Comparison of ENCODE assay signal across 10 cellular contexts in genomic region chr12:49832836-49833421, GRCh38. TPM values are rescaled to one million over a fixed set of nuclear protein-coding genes. Genes with fewer than 3 reads are reported as not detected.
DNase-seq lines count a peak whose midpoint lies in the region; ATAC-seq and TF ChIP-seq lines count a peak whose summit lies in the region.
"Had no signal": no experiment of that assay in that cellular context is flagged by ENCODE, and none has a peak within 500 bp of the region (broad histone marks: within the 10 kb centered on the region; RNA-seq: fewer than 3 reads in every experiment).

No MANE protein-coding gene starts in this region.

- H3K4me1 Mint-ChIP-seq in chondrocyte (ENCODE audit: low read depth), result peaks cover 22% of the 10 kb centered on the region
- H3K4me1 Mint-ChIP-seq in osteocyte (ENCODE audit: unreplicated experiment), result peaks cover 20% of the 10 kb centered on the region

- DNase-seq in GM03348 (ENCODE audit: low spot score), result peak; percentile 61
- peak; percentile 13 for DNase-seq in NCI-H69 (lab: John Stamatoyannopoulos, UW)
- no peak for DNase-seq in chondrocyte (ENCODE audit: low spot score)
- no peak for DNase-seq in osteocyte (ENCODE audit: extremely low spot score, unreplicated experiment)
- DNase-seq in right cardiac atrium, result no peak
- no peak for DNase-seq in SIG-M5 (lab: John Stamatoyannopoulos, UW)
- DNase-seq: activated CD4-positive, alpha-beta T cell treated with anti-CD3 and anti-CD28 coated beads, Interleukin-2, amount 50 U/mL, for 4 hours; T-helper 17 cell had no signal

- H3K27ac ChIP-seq in right cardiac atrium (ENCODE audit: low read length), result no peak overlapping the region

- TF ChIP-seq CTCF in chondrocyte (IDR thresholded peaks at IDR 0.05), result no peak
- no peak for TF ChIP-seq CTCF in osteocyte (IDR thresholded peaks at IDR 0.05)

- no peaks in the 10 kb centered on the region for H3K4me1 ChIP-seq in right cardiac atrium (ENCODE audit: control insufficient read depth, insufficient read depth, low read length)

- peak overlapping the region; percentile 94 for H3K27ac Mint-ChIP-seq in chondrocyte (ENCODE audit: unreplicated experiment)
- peak overlapping the region; percentile 39 for H3K27ac Mint-ChIP-seq in osteocyte (ENCODE audit: unreplicated experiment)
- H3K27ac Mint-ChIP-seq: T-helper 17 cell had no signal

- H3K27me3 Mint-ChIP-seq in chondrocyte (ENCODE audit: low read depth), result no peaks in the 10 kb centered on the region
- no peaks in the 10 kb centered on the region for H3K27me3 Mint-ChIP-seq in osteocyte (ENCODE audit: unreplicated experiment)
- H3K27me3 Mint-ChIP-seq: T-helper 17 cell had no signal

- no peak for ATAC-seq in HG02884 (IDR thresholded peaks at IDR 0.05; ENCODE audit: unreplicated experiment)
- ATAC-seq in right cardiac atrium, result no peak
- ATAC-seq: T-helper 17 cell had no signal

- intact Hi-C loops in right cardiac atrium (cut with DNase I), result loop anchor here in 1 of 4 donors (5.0 kb wide), 1 partner anchor 56 kb away; no protein-coding TSS in a partner anchor

- no peak overlapping the region for H3K4me3 ChIP-seq in right cardiac atrium (ENCODE audit: low read length)
- H3K4me3 ChIP-seq: lung had no signal

- no peak overlapping the region for H3K4me3 Mint-ChIP-seq in chondrocyte (ENCODE audit: unreplicated experiment)
- H3K4me3 Mint-ChIP-seq in osteocyte (ENCODE audit: unreplicated experiment), result no peak overlapping the region
- H3K4me3 Mint-ChIP-seq: T-helper 17 cell had no signal

- H3K27me3 ChIP-seq in right cardiac atrium (ENCODE audit: control insufficient read depth, insufficient read depth), result no peaks in the 10 kb centered on the region

- 70% methylated on average over 5 of the region's 5 CpGs for WGBS in right cardiac atrium

- no peaks in the 10 kb centered on the region for H3K9me3 ChIP-seq in right cardiac atrium (ENCODE audit: control insufficient read depth, low read length)

- H3K9me3 Mint-ChIP-seq in chondrocyte (ENCODE audit: low read depth), result no peaks in the 10 kb centered on the region
- H3K9me3 Mint-ChIP-seq in osteocyte (ENCODE audit: unreplicated experiment), result no peaks in the 10 kb centered on the region

- no peaks in the 10 kb centered on the region for H3K36me3 Mint-ChIP-seq in chondrocyte (ENCODE audit: low read depth)
- H3K36me3 Mint-ChIP-seq in osteocyte (ENCODE audit: unreplicated experiment), result peaks cover 3% of the 10 kb centered on the region

RNA-seq across cellular contexts. Expression of gene NCKAP5L, which starts 4.7 kb away (rescaled TPM):
- total RNA-seq in chondrocyte (36.3 to 47.6 TPM (median 46.0 TPM) in 3 replicates), osteocyte (39.1 and 42.4 TPM in 2 replicates), right cardiac atrium (10 to 100 TPM; 20.3 to 23.2 (median 21.1) TPM)
- 18.1 TPM for polyA plus RNA-seq in right cardiac atrium

RNA-seq across cellular contexts. Expression of gene BCDIN3D, which starts 10.0 kb away (rescaled TPM):
- total RNA-seq in chondrocyte, result 3.1 to 3.3 TPM (median 3.3 TPM) in 3 replicates
- 4.2 and 5.3 TPM in 2 replicates for total RNA-seq in osteocyte
- 1 to 10 TPM; 2.9 to 3.6 (median 3.2) TPM for total RNA-seq in right cardiac atrium
- 2.2 TPM for polyA plus RNA-seq in right cardiac atrium

Comparison
In these comparisons a context has a peak if more than half of its experiments do, and no peak if none do; other contexts are left out.
1. DNase-seq: peak in GM03348 (single experiment) and NCI-H69 (single experiment); none in chondrocyte (single experiment), osteocyte (single experiment), right cardiac atrium (0 of 3) and SIG-M5 (single experiment).